In the genomic region with DNA sequence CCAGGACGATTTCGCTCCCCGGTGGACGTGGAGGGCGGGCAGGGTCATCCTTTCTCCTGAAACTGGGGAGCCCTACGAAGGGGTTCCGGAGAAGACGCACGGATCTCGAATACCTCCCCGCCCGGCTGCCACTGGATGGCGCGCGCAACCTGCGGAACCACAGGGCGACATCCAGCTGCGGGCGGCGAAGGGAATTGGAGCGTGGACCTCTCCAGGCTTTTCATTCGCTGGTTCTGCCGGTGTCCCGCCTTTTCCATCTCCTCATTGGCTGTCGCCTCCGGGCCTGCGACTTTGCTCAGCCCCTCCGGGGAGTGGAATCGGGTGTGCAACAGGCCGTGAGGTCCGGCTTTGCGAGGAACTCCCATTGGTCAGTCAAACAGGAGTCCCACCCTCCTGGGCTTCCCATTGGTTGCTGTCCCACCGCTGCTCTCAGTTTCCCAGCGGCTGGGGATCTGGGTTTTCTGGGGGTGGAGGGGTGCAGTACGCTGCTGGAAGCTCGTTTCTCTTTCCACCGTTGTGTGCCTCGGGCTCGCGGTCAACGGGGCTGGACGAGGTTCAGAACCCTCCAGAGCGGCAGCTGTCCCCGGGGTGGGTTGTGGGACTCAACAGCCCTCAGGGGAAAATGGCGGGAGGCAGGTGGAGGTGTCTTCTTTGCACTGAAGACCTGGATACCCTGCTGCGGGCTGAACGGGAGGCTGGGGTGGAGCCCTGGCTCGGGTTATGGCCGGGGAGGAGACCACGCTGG, we compare ENCODE assay signal across 8 cellular contexts. TPM values are rescaled to one million over a fixed set of nuclear protein-coding genes. Genes with fewer than 3 reads are reported as not detected.
A peak's percentile ranks its signal among the peaks of the same experiment; 100 is the strongest.
DNase-seq lines count a peak whose midpoint lies in the region; ATAC-seq, FAIRE-seq and TF ChIP-seq lines count a peak whose summit lies in the region.

No MANE protein-coding gene starts in this region.

- H3K4me3 ChIP-seq in A549 (peak overlapping the region; percentile 58), WI38 (ENCODE audit: low read depth, low read length) (peak overlapping the region; percentile 82)

- CTCF ChIA-PET in A549 (lab: Yijun Ruan, JAX): interaction anchor here (0.5 to 4.1 kb wide), 60 partner anchors 9 to 868 kb away, joined by 3 to 100 read pairs (median 4); a partner anchor contains a TSS

- peaks cover 8% of the 10 kb centered on the region; the same call in 1 of the 3 replicates for H3K4me1 ChIP-seq in A549

- H3K4me2 ChIP-seq in A549: peak overlapping the region; percentile 82

- WGBS in A549 (ENCODE audit: missing lambda C conversion rate): 3% methylated on average over 50 of the region's 50 CpGs

- peak overlapping the region; percentile 74 to 91 for H3K27ac ChIP-seq in A549
- peak overlapping the region; percentile 77 for H3K27ac ChIP-seq in caudate nucleus (ENCODE audit: low read depth, low read length)

- TF ChIP-seq EP300 in A549 (IDR thresholded peaks at IDR 0.05): no peak

- ATAC-seq in A549: peak; percentile 99
- peak; percentile 80 for ATAC-seq in GM18861 (IDR thresholded peaks at IDR 0.05; ENCODE audit: unreplicated experiment)
- ATAC-seq in HG03103 (IDR thresholded peaks at IDR 0.05; ENCODE audit: low read depth, unreplicated experiment): peak; percentile 96

- TF ChIP-seq POLR2A in A549 (IDR thresholded peaks at IDR 0.05; ENCODE audit: low read length): peak; percentile 80

- H3K9me3 ChIP-seq in A549: peaks cover 11% of the 10 kb centered on the region

- peak; percentile 97 to 99 for TF ChIP-seq RAD21 in A549 (conservative IDR thresholded peaks at IDR 0.05 in 1 of 2, IDR thresholded peaks at IDR 0.05 in 1 of 2)

- TF ChIP-seq CTCF in A549 (IDR thresholded peaks at IDR 0.05) (peak; percentile 95), WI38 (IDR thresholded peaks at IDR 0.05; ENCODE audit: low read depth, low read length) (peak; percentile 61)

- FAIRE-seq in A549 (lab: Jason Lieb, UNC): peak; percentile 87

- DNase-seq in A549 (ENCODE audit: low read depth in 1 of 2, low spot score in 1 of 2): peak; percentile 96 to 99
- DNase-seq in NCI-H2171 (lab: John Stamatoyannopoulos, UW): peak; percentile 96
- DNase-seq in caudate nucleus (lab: John Stamatoyannopoulos, UW): peak; percentile 76 to 100 (median 98)
- peak; percentile 97 for DNase-seq in inferior parietal cortex (ENCODE audit: extremely low spot score)
- DNase-seq in smooth muscle cell of the brain vasculature (ENCODE audit: low read depth, low spot score): peak; percentile 91

- POLR2A ChIA-PET in A549 (lab: Yijun Ruan, JAX): interaction anchor here (0.5 to 1.8 kb wide), 5 partner anchors 205 to 619 kb away, joined by 3 to 9 read pairs (median 4); a partner anchor contains a TSS

TF ChIP-seq in A549, 52 proteins besides CTCF, POLR2A, EP300 and RAD21 (continues in another document):
- TF ChIP-seq KDM5A (IDR thresholded peaks at IDR 0.05) (peak; percentile 85), PHF8 (IDR thresholded peaks at IDR 0.05; ENCODE audit: borderline replicate concordance, low read depth) (peak; percentile 89), RFX5 (IDR thresholded peaks at IDR 0.05) (peak; percentile 83), FOSB (CRISPR knock-in tag; IDR thresholded peaks at IDR 0.05) (no peak), BHLHE40 (IDR thresholded peaks at IDR 0.05; ENCODE audit: low read depth, low read length) (no peak), CHD4 (IDR thresholded peaks at IDR 0.05; ENCODE audit: borderline replicate concordance) (no peak), JUN (IDR thresholded peaks at IDR 0.05) (peak in 1 of 2 experiments; percentile 45; a peak in 2 of 5 replicates), HOXB5 (CRISPR knock-in tag; IDR thresholded peaks at IDR 0.05) (no peak), HOXB13 (CRISPR knock-in tag; IDR thresholded peaks at IDR 0.05; ENCODE audit: low read depth) (peak; percentile 47; the same call in 1 of the 2 replicates), EHMT2 (IDR thresholded peaks at IDR 0.05; ENCODE audit: low read depth) (peak; percentile 52; the same call in 1 of the 2 replicates), FOXS1 (CRISPR knock-in tag; IDR thresholded peaks at IDR 0.05) (no peak), RNF2 (IDR thresholded peaks at IDR 0.05; ENCODE audit: borderline replicate concordance, low read depth) (no peak), CBX2 (IDR thresholded peaks at IDR 0.05; ENCODE audit: borderline replicate concordance, low read depth) (no peak), TP53 (CRISPR knock-in tag; IDR thresholded peaks at IDR 0.05) (no peak), SMC3 (IDR thresholded peaks at IDR 0.05) (peak; percentile 86), MAZ (IDR thresholded peaks at IDR 0.05; ENCODE audit: borderline replicate concordance, low read depth, low read length) (peak; percentile 93)
- TF ChIP-seq, protein P1, sequence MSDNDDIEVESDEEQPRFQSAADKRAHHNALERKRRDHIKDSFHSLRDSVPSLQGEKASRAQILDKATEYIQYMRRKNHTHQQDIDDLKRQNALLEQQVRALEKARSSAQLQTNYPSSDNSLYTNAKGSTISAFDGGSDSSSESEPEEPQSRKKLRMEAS (IDR thresholded peaks at IDR 0.05): peak; percentile 57; the same call in 1 of the 2 replicates
- TF ChIP-seq, protein P2, sequence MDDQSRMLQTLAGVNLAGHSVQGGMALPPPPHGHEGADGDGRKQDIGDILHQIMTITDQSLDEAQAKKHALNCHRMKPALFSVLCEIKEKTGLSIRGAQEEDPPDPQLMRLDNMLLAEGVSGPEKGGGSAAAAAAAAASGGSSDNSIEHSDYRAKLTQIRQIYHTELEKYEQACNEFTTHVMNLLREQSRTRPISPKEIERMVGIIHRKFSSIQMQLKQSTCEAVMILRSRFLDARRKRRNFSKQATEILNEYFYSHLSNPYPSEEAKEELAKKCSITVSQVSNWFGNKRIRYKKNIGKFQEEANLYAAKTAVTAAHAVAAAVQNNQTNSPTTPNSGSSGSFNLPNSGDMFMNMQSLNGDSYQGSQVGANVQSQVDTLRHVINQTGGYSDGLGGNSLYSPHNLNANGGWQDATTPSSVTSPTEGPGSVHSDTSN (IDR thresholded peaks at IDR 0.05): no peak
- TF ChIP-seq, protein P3, sequence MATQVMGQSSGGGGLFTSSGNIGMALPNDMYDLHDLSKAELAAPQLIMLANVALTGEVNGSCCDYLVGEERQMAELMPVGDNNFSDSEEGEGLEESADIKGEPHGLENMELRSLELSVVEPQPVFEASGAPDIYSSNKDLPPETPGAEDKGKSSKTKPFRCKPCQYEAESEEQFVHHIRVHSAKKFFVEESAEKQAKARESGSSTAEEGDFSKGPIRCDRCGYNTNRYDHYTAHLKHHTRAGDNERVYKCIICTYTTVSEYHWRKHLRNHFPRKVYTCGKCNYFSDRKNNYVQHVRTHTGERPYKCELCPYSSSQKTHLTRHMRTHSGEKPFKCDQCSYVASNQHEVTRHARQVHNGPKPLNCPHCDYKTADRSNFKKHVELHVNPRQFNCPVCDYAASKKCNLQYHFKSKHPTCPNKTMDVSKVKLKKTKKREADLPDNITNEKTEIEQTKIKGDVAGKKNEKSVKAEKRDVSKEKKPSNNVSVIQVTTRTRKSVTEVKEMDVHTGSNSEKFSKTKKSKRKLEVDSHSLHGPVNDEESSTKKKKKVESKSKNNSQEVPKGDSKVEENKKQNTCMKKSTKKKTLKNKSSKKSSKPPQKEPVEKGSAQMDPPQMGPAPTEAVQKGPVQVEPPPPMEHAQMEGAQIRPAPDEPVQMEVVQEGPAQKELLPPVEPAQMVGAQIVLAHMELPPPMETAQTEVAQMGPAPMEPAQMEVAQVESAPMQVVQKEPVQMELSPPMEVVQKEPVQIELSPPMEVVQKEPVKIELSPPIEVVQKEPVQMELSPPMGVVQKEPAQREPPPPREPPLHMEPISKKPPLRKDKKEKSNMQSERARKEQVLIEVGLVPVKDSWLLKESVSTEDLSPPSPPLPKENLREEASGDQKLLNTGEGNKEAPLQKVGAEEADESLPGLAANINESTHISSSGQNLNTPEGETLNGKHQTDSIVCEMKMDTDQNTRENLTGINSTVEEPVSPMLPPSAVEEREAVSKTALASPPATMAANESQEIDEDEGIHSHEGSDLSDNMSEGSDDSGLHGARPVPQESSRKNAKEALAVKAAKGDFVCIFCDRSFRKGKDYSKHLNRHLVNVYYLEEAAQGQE (IDR thresholded peaks at IDR 0.05): no peak
- TF ChIP-seq, protein P4, sequence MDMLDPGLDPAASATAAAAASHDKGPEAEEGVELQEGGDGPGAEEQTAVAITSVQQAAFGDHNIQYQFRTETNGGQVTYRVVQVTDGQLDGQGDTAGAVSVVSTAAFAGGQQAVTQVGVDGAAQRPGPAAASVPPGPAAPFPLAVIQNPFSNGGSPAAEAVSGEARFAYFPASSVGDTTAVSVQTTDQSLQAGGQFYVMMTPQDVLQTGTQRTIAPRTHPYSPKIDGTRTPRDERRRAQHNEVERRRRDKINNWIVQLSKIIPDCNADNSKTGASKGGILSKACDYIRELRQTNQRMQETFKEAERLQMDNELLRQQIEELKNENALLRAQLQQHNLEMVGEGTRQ (IDR thresholded peaks at IDR 0.05): no peak
- TF ChIP-seq, protein P5, sequence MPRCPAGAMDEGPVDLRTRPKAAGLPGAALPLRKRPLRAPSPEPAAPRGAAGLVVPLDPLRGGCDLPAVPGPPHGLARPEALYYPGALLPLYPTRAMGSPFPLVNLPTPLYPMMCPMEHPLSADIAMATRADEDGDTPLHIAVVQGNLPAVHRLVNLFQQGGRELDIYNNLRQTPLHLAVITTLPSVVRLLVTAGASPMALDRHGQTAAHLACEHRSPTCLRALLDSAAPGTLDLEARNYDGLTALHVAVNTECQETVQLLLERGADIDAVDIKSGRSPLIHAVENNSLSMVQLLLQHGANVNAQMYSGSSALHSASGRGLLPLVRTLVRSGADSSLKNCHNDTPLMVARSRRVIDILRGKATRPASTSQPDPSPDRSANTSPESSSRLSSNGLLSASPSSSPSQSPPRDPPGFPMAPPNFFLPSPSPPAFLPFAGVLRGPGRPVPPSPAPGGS (IDR thresholded peaks at IDR 0.05): peak; percentile 60; the same call in 1 of the 3 replicates

RNA-seq across cellular contexts. Expression of a gene that starts 14.5 kb away (rescaled TPM):
- polyA plus RNA-seq in A549 (2011; rRNA removed): not detected in 2 replicates
- not detected in 2 replicates for polyA plus RNA-seq in A549 (2012; cell fraction: cytosol; rRNA removed)
- polyA plus RNA-seq in A549 (2012; cell fraction: nucleus; rRNA removed): not detected in 2 replicates
- polyA plus RNA-seq in A549 (2017; fragmentation: RNase III; extraction: RNeasy Plus Mini Kit Qiagen cat#74134 plus additional on column Dnase treatment): not detected in 3 replicates
- not detected in 2 replicates for polyA minus RNA-seq in A549 (2011; rRNA and poly(A)+ RNA removed)

RNA-seq across cellular contexts. Expression of a gene that starts 55.3 kb away (rescaled TPM):
- polyA plus RNA-seq in A549 (2011; rRNA removed): not detected in 2 replicates
- polyA plus RNA-seq in A549 (2012; cell fraction: cytosol; rRNA removed): not detected in 2 replicates
- not detected in 2 replicates for polyA plus RNA-seq in A549 (2012; cell fraction: nucleus; rRNA removed)
- not detected in 3 replicates for polyA plus RNA-seq in A549 (2017; fragmentation: RNase III; extraction: RNeasy Plus Mini Kit Qiagen cat#74134 plus additional on column Dnase treatment)
- polyA minus RNA-seq in A549 (2011; rRNA and poly(A)+ RNA removed): not detected in 2 replicates

Comparison
In these comparisons a context has a peak if more than half of its experiments do, and no peak if none do; other contexts are left out.
1. Peak in every context shown above with its lines: DNase-seq, ATAC-seq, H3K4me3 ChIP-seq and H3K27ac ChIP-seq.